In the genomic region with DNA sequence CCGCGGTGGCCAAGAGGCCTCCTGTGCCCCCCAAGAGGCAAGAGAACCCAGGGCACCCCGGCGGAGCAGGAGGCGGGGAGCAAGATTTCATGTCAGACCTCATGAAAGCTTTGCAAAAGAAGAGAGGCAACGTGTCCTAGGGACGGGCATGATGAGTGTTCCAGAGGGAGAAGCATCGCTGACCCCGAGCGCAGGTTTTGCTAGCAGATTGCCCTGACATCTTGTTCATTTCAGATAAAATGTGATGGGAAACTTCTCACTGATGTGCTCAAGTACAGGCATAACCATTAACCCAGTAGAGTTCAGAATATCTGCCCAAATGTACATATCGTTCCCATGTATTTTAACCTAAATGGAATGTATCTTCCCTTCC, we compare ENCODE assay signal across 1 cellular context.
TF ChIP-seq lines count a peak whose summit lies in the region.

No MANE protein-coding gene starts in this region.

TF ChIP-seq in SK-N-SH treated with all-trans-retinoic acid at 6 μM for 48 hours, 23 proteins besides CTCF, POLR2A, EP300 and RAD21 (continued from another document):
- TF ChIP-seq, protein P1, sequence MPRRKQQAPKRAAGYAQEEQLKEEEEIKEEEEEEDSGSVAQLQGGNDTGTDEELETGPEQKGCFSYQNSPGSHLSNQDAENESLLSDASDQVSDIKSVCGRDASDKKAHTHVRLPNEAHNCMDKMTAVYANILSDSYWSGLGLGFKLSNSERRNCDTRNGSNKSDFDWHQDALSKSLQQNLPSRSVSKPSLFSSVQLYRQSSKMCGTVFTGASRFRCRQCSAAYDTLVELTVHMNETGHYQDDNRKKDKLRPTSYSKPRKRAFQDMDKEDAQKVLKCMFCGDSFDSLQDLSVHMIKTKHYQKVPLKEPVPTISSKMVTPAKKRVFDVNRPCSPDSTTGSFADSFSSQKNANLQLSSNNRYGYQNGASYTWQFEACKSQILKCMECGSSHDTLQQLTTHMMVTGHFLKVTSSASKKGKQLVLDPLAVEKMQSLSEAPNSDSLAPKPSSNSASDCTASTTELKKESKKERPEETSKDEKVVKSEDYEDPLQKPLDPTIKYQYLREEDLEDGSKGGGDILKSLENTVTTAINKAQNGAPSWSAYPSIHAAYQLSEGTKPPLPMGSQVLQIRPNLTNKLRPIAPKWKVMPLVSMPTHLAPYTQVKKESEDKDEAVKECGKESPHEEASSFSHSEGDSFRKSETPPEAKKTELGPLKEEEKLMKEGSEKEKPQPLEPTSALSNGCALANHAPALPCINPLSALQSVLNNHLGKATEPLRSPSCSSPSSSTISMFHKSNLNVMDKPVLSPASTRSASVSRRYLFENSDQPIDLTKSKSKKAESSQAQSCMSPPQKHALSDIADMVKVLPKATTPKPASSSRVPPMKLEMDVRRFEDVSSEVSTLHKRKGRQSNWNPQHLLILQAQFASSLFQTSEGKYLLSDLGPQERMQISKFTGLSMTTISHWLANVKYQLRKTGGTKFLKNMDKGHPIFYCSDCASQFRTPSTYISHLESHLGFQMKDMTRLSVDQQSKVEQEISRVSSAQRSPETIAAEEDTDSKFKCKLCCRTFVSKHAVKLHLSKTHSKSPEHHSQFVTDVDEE (CRISPR knock-in tag; IDR thresholded peaks at IDR 0.05), result no peak
- TF ChIP-seq ZC3H10 (CRISPR knock-in tag; IDR thresholded peaks at IDR 0.05), result no peak
- no peak for TF ChIP-seq ZFP3 (CRISPR knock-in tag; IDR thresholded peaks at IDR 0.05)
- TF ChIP-seq ZNF8 (CRISPR knock-in tag; IDR thresholded peaks at IDR 0.05), result no peak
